In genomic region chr2:46942143-46942526, GRCh38 we compare ENCODE assay signal across 8 cellular contexts. TPM values are rescaled to one million over a fixed set of nuclear protein-coding genes. Genes with fewer than 3 reads are reported as not detected.
DNase-seq lines count a peak whose midpoint lies in the region; ATAC-seq and TF ChIP-seq lines count a peak whose summit lies in the region.

No MANE protein-coding gene starts in this region.

- H3K27me3 ChIP-seq in HUES48 (ENCODE audit: control insufficient read depth, insufficient read depth, low read length) (peaks cover 18% of the 10 kb centered on the region), ectodermal cell (ENCODE audit: control insufficient read depth, insufficient read depth, low read length, poor library complexity, severe bottlenecking) (peaks cover 20% of the 10 kb centered on the region), mucosa of stomach (ENCODE audit: control insufficient read depth, insufficient read depth, low read length) (no peaks in the 10 kb centered on the region)

- H3K4me1 ChIP-seq in HUES48 (ENCODE audit: control insufficient read depth, insufficient read depth, low read length) (peaks cover 16% of the 10 kb centered on the region), ectodermal cell (ENCODE audit: control insufficient read depth, insufficient read depth, low read length) (peaks cover 10% of the 10 kb centered on the region), mucosa of stomach (ENCODE audit: control insufficient read depth, insufficient read depth, low read length) (peaks cover 31% of the 10 kb centered on the region)

- DNase-seq in AG10803 (ENCODE audit: low read depth) (no peak), NOMO-1 treated with DMSO at 0.1 percent for 48 hours (lab: John Stamatoyannopoulos, UW; ENCODE audit: unreplicated experiment) (no peak)
- peak; percentile 69 for DNase-seq in activated CD4-positive, alpha-beta T cell treated with anti-CD3 and anti-CD28 coated beads, Interleukin-2, amount 50 U/mL, for 1 hour
- peak; percentile 53 to 66 for DNase-seq in stimulated activated CD8-positive, alpha-beta memory T cell treated with anti-CD3 and anti-CD28 coated beads, Interleukin-7, amount 100 ng/mL, for 48 hours (ENCODE audit: extremely low read depth in 1 of 2, low read depth in 1 of 2)

- H3K9me3 ChIP-seq in HUES48 (ENCODE audit: control insufficient read depth, insufficient read depth, low read length) (no peaks in the 10 kb centered on the region), ectodermal cell (ENCODE audit: control insufficient read depth, low read length) (no peaks in the 10 kb centered on the region), mucosa of stomach (ENCODE audit: control insufficient read depth, low read length) (no peaks in the 10 kb centered on the region)

- H3K36me3 ChIP-seq in HUES48 (ENCODE audit: control insufficient read depth, insufficient read depth, low read length) (no peaks in the 10 kb centered on the region), ectodermal cell (ENCODE audit: control insufficient read depth, insufficient read depth, low read length) (no peaks in the 10 kb centered on the region), mucosa of stomach (ENCODE audit: control insufficient read depth, insufficient read depth, low read length) (no peaks in the 10 kb centered on the region)

- TF ChIP-seq CTCF in AG10803 (conservative IDR thresholded peaks at IDR 0.05; ENCODE audit: low read length), result no peak

- H3K9ac ChIP-seq in HUES48 (ENCODE audit: low read depth, low read length), result peak overlapping the region; percentile 78; the same call in 1 of the 2 replicates
- H3K9ac ChIP-seq in mucosa of stomach (ENCODE audit: low read length), result peak overlapping the region; percentile 94

- H3K4me3 ChIP-seq in AG10803 (ENCODE audit: low read length), result peak overlapping the region; percentile 98
- H3K4me3 ChIP-seq in HUES48 (ENCODE audit: low read depth, low read length), result peak overlapping the region; percentile 94
- H3K4me3 ChIP-seq in ectodermal cell (ENCODE audit: insufficient read depth, low read depth, low read length), result peak overlapping the region; percentile 80
- H3K4me3 ChIP-seq in mucosa of stomach (ENCODE audit: low read length), result peak overlapping the region; percentile 99

- 1 to 2% methylated on average over 10 of the region's 10 CpGs for WGBS in ectodermal cell, 2 experiments

- H3K27ac ChIP-seq in HUES48 (ENCODE audit: low read depth, low read length) (no peak overlapping the region), ectodermal cell (ENCODE audit: insufficient read depth, low read depth, low read length, poor library complexity, severe bottlenecking) (no peak overlapping the region)

- ATAC-seq in GM19397 (IDR thresholded peaks at IDR 0.05; ENCODE audit: unreplicated experiment), result peak; percentile 28

RNA-seq across cellular contexts. Expression of gene TTC7A, which starts 1.1 kb away (rescaled TPM):
- 19.0 TPM for polyA plus RNA-seq in ectodermal cell (2013, experiment 1 of 4)
- polyA plus RNA-seq in ectodermal cell (2013, experiment 2 of 4), result 19.6 TPM
- polyA plus RNA-seq in ectodermal cell (2013, experiment 3 of 4), result 12.3 TPM
- polyA plus RNA-seq in ectodermal cell (2013, experiment 4 of 4), result 12.4 TPM

RNA-seq across cellular contexts. Expression of gene MCFD2, which starts 26.5 kb away (rescaled TPM):
- 75.9 TPM for polyA plus RNA-seq in ectodermal cell (2013, experiment 1 of 4)
- 76.8 TPM for polyA plus RNA-seq in ectodermal cell (2013, experiment 2 of 4)
- 62.8 TPM for polyA plus RNA-seq in ectodermal cell (2013, experiment 3 of 4)
- 71.5 TPM for polyA plus RNA-seq in ectodermal cell (2013, experiment 4 of 4)

Comparison
In these comparisons a context has a peak if more than half of its experiments do, and no peak if none do; other contexts are left out.
1. DNase-seq: peak in activated CD4-positive, alpha-beta T cell treated with anti-CD3 and anti-CD28 coated beads, Interleukin-2, amount 50 U/mL, for 1 hour (single experiment) and stimulated activated CD8-positive, alpha-beta memory T cell treated with anti-CD3 and anti-CD28 coated beads, Interleukin-7, amount 100 ng/mL, for 48 hours (2 of 2); none in AG10803 (single experiment) and NOMO-1 treated with DMSO at 0.1 percent for 48 hours (single experiment).
2. Peak in every context shown above with its lines, with median percentiles within 50 percentile points of each other: H3K4me3 ChIP-seq.